8 cellular contexts compared by ENCODE assay signal in the genomic region with DNA sequence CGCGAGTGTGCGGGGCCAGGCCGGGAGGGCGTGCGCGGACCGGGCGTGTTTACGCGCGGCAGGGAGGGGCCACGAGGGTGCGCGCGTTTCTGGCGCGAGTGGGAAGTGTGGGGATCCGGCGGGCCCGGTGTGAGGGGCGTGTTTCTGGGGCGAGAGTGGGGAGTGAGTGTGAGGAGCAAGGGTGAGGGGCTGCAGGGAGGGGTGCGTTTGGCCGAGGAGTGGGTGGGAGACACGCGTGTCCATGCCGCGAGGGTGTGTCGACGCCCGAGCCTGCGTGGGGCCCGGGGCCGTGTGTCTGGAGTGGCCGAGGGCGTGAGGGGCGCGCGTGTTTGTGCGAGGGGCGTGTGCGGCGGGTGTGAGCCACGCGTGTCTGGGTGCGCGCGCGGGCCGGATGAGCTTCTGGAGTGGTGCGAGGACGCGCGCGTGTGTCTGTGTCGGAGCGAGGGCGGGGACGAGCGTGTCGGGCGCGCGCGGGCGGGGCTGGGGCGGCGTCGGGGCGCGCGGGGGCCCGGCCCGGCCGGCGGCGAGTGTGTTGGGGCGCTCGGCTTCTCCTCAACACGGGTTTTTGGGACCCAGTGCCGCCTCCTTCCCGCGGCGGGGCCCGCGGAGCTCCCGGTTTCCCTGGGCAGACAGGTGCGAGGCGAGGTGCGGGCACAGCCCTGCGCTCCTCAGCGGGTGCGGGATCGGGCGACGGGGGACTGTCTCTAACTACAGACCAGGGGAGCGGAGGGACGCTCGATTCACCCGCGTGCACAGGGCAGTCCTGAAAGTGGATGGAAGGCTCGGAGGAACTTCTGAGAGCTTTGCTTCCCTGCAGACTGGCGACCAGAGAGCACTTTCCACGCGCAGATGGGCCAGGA.
A peak's percentile ranks its signal among the peaks of the same experiment; 100 is the strongest.
DNase-seq lines count a peak whose midpoint lies in the region; ATAC-seq and TF ChIP-seq lines count a peak whose summit lies in the region.

No MANE protein-coding gene starts in this region.

- H3K27me3 Mint-ChIP-seq in CD4-positive, CD25-positive, alpha-beta regulatory T cell, result peaks cover 53% of the 10 kb centered on the region

- H3K36me3 Mint-ChIP-seq in CD4-positive, CD25-positive, alpha-beta regulatory T cell, result no peaks in the 10 kb centered on the region

- peaks cover 5 to 33% (median 14%) of the 10 kb centered on the region in 4 donors for H3K4me1 Mint-ChIP-seq in CD4-positive, CD25-positive, alpha-beta regulatory T cell

- peak overlapping the region; percentile 42 for H3K4me3 ChIP-seq in CD4-positive, CD25-positive, alpha-beta regulatory T cell (ENCODE audit: low read depth, low read length)
- H3K4me3 ChIP-seq in choroid plexus epithelial cell (ENCODE audit: low read depth, low read length), result peak overlapping the region; percentile 26
- H3K4me3 ChIP-seq in lung, result peak overlapping the region; percentile 78
- H3K4me3 ChIP-seq in testis, result peak overlapping the region; percentile 55 to 58

- H3K27me3 ChIP-seq in CD4-positive, CD25-positive, alpha-beta regulatory T cell (ENCODE audit: control insufficient read depth, insufficient read depth, low read length), result peaks cover 21% of the 10 kb centered on the region
- H3K27me3 ChIP-seq in lung (ENCODE audit: control insufficient read depth, insufficient read depth) (no peaks in the 10 kb centered on the region), testis (no peaks in the 10 kb centered on the region)

- H3K9me3 Mint-ChIP-seq in CD4-positive, CD25-positive, alpha-beta regulatory T cell, result peaks cover 0 to 1% (median 0%) of the 10 kb centered on the region in 7 donors

- 3 to 4% methylated on average over 99 to 106 of the region's 106 CpGs for WGBS in lung, 2 donors
- 2 to 4% methylated on average over 40 to 76 of the region's 106 CpGs for WGBS in testis, 2 donors

- peak; percentile 22 to 64 (median 50) for DNase-seq in CD4-positive, CD25-positive, alpha-beta regulatory T cell
- DNase-seq in T-helper 22 cell (ENCODE audit: low read depth) (peak; percentile 43), choroid plexus epithelial cell (ENCODE audit: low read depth) (no peak), lung (ENCODE audit: low spot score) (no peak), testis (peak; percentile 70), RKO (ENCODE audit: low spot score) (no peak)

- H3K27ac ChIP-seq in CD4-positive, CD25-positive, alpha-beta regulatory T cell (ENCODE audit: insufficient read depth, low read length, poor library complexity, severe bottlenecking), result no peak overlapping the region
- peak overlapping the region in 1 of 2 donors; percentile 91 for H3K27ac ChIP-seq in lung (ENCODE audit: low read depth in 1 of 2, low read length in 1 of 2)
- peak overlapping the region in 1 of 2 donors; percentile 30 for H3K27ac ChIP-seq in testis

- no peak for TF ChIP-seq POLR2A in testis (IDR thresholded peaks at IDR 0.05)

- H3K9me3 ChIP-seq in CD4-positive, CD25-positive, alpha-beta regulatory T cell (ENCODE audit: control insufficient read depth in 2 of 2, low read length in 2 of 2), result no peaks in the 10 kb centered on the region
- H3K9me3 ChIP-seq in lung (ENCODE audit: control insufficient read depth in 2 of 2, insufficient read depth in 1 of 2, low read length in 1 of 2) (no peaks in the 10 kb centered on the region), testis (no peaks in the 10 kb centered on the region)

- H3K27ac Mint-ChIP-seq in CD4-positive, CD25-positive, alpha-beta regulatory T cell, result peak overlapping the region; percentile 32 to 89 (median 88)

- no peak for TF ChIP-seq CTCF in choroid plexus epithelial cell (conservative IDR thresholded peaks at IDR 0.05; ENCODE audit: low read depth, low read length)
- TF ChIP-seq CTCF in lung (IDR thresholded peaks at IDR 0.05; ENCODE audit: control extremely low read depth, extremely low read depth), result no peak
- no peak for TF ChIP-seq CTCF in testis (IDR thresholded peaks at IDR 0.05)

- H3K4me1 ChIP-seq in CD4-positive, CD25-positive, alpha-beta regulatory T cell (ENCODE audit: control insufficient read depth, insufficient read depth, low read length, poor library complexity, severe bottlenecking), result peaks cover 16% of the 10 kb centered on the region
- peaks cover 0 to 5% of the 10 kb centered on the region in 2 donors for H3K4me1 ChIP-seq in lung (ENCODE audit: control insufficient read depth in 2 of 2, insufficient read depth in 2 of 2, low read length in 2 of 2)
- H3K4me1 ChIP-seq in testis, result no peaks in the 10 kb centered on the region

- intact Hi-C loops in testis (cut with DNase I; ENCODE audit: low total_unique reads), result no loop called here

- no peak for ATAC-seq in CD4-positive, CD25-positive, alpha-beta regulatory T cell (ENCODE audit: low read depth in 2 of 2)
- ATAC-seq in lung (ENCODE audit: insufficient read depth, low FRiP score) (no peak), HG02970 (IDR thresholded peaks at IDR 0.05; ENCODE audit: low FRiP score, unreplicated experiment) (no peak), GM18867 (IDR thresholded peaks at IDR 0.05; ENCODE audit: unreplicated experiment) (no peak)

- H3K36me3 ChIP-seq in CD4-positive, CD25-positive, alpha-beta regulatory T cell (ENCODE audit: control insufficient read depth, insufficient read depth, low read length), result no peaks in the 10 kb centered on the region
- no peaks in the 10 kb centered on the region for H3K36me3 ChIP-seq in lung (ENCODE audit: control insufficient read depth in 2 of 2, insufficient read depth in 2 of 2, low read length in 2 of 2)
- H3K36me3 ChIP-seq in testis (ENCODE audit: low read depth, missing control alignments), result no peaks in the 10 kb centered on the region

- H3K4me3 Mint-ChIP-seq in CD4-positive, CD25-positive, alpha-beta regulatory T cell, result peak overlapping the region; percentile 87 to 97 (median 90)

Comparison
In these comparisons a context has a peak if more than half of its experiments do, and no peak if none do; other contexts are left out.
1. DNase-seq: peak in CD4-positive, CD25-positive, alpha-beta regulatory T cell (3 of 3), T-helper 22 cell (single experiment) and testis (single experiment); none in choroid plexus epithelial cell (single experiment), lung (single experiment) and RKO (single experiment).
2. H3K4me3 ChIP-seq: peak in every context shown above with its lines; median percentile 78 in lung; 56 in testis; 42 in CD4-positive, CD25-positive, alpha-beta regulatory T cell; 26 in choroid plexus epithelial cell.